Comparison of ENCODE assay signal across 8 cellular contexts in genomic region chr17:48997103-48997826, GRCh38. TPM values are rescaled to one million over a fixed set of nuclear protein-coding genes. Genes with fewer than 3 reads are reported as not detected.
DNase-seq lines count a peak whose midpoint lies in the region; ATAC-seq and TF ChIP-seq lines count a peak whose summit lies in the region.

TSS of gene IGF2BP1 (plus strand) at chr17:48997385. CDS start at chr17:48997746, 361 bp downstream.

- peaks cover 0 to 15% of the 10 kb centered on the region in 2 experiments; a peak in 2 of 4 replicates for H3K79me1 ChIP-seq in IMR-90 (ENCODE audit: low read depth in 1 of 2, low read length in 2 of 2)

- H2BK20ac ChIP-seq in IMR-90 (ENCODE audit: low read depth, low read length): peak within 1 kb of the TSS; percentile 6; the same call in 1 of the 2 replicates

- TSS peak; percentile 61 for BruUV-seq in IMR-90 (replicated peaks; lab: Mats Ljungman, UMichigan)

- WGBS in IMR-90 (ENCODE audit: extremely low coverage in 2 of 2, insufficient read length in 1 of 2), 2 experiments: 0% methylated on average over 15 of the region's 62 CpGs; no CpG with 5 or more reads in 1 of the 2 experiments
- WGBS in thyroid gland, 2 donors: 2 to 3% methylated on average over 35 to 55 of the region's 62 CpGs

- no peaks in the 10 kb centered on the region for H3K36me3 ChIP-seq in CD8-positive, alpha-beta memory T cell (ENCODE audit: insufficient read depth, low read length)
- H3K36me3 ChIP-seq in IMR-90 (ENCODE audit: control insufficient read depth, insufficient read depth, low read length) (no peaks in the 10 kb centered on the region), iPS-15b (ENCODE audit: control insufficient read depth, insufficient read depth, low read length) (peaks cover 4% of the 10 kb centered on the region), tibial artery (no peaks in the 10 kb centered on the region), thyroid gland (no peaks in the 10 kb centered on the region)

- peaks cover 2% of the 10 kb centered on the region; the same call in 1 of the 2 replicates for H4K20me1 ChIP-seq in IMR-90 (ENCODE audit: insufficient read depth, low read length)

- no peak for DNase-seq in CD8-positive, alpha-beta memory T cell
- DNase-seq in IMR-90: peak; percentile 78
- no peak for DNase-seq in activated T-helper 1 cell treated with anti-CD3 and anti-CD28 coated beads, Interleukin-12 subunit alpha, Interleukin-12 subunit beta, Interleukin-2, Interleukin-4 antibody, amounts not matched to agents 30 ng/mL and 10 ng/mL and 1 ng/mL, durations not matched to agents 14 hours and 24 hours and 36 hours (ENCODE audit: low spot score)
- no peak for DNase-seq in tibial artery
- no peak for DNase-seq in NCI-H2029 treated with DMSO at 0.1 percent for 48 hours (lab: John Stamatoyannopoulos, UW)
- DNase-seq in thyroid gland: no peak
- no peak for DNase-seq in DMS153 treated with DMSO at 0.1 percent for 48 hours (lab: John Stamatoyannopoulos, UW; ENCODE audit: unreplicated experiment)

- H3K4me3 ChIP-seq in CD8-positive, alpha-beta memory T cell (ENCODE audit: low read length): peak within 1 kb of the TSS; percentile 25
- H3K4me3 ChIP-seq in IMR-90 (ENCODE audit: insufficient read depth, low read depth, low read length) (peak within 1 kb of the TSS; percentile 93), iPS-15b (ENCODE audit: low read depth, low read length) (peak within 1 kb of the TSS; percentile 98), tibial artery (peak within 1 kb of the TSS; percentile 12 to 17), thyroid gland (replicated peaks in 1 of 3) (no peak within 1 kb of the TSS)

- peak within 1 kb of the TSS; percentile 98 for H3K23ac ChIP-seq in IMR-90 (ENCODE audit: low read depth, low read length)

- peak within 1 kb of the TSS; percentile 99 for H4K91ac ChIP-seq in IMR-90 (ENCODE audit: insufficient read depth, low read depth, low read length)

- dilution Hi-C loops in IMR-90 (cut with HindIII; ENCODE audit: low sequenced_read_pairs, unreplicated experiment): no loop called here

- H4K8ac ChIP-seq in IMR-90 (ENCODE audit: low read depth in 2 of 2, low read length in 2 of 2): peak within 1 kb of the TSS; percentile 89 to 100

- H3K56ac ChIP-seq in IMR-90 (ENCODE audit: extremely low read depth, insufficient read depth, low read length): peak within 1 kb of the TSS; percentile 99

- peak within 1 kb of the TSS; percentile 95 for H2AFZ ChIP-seq in IMR-90 (replicated peaks; ENCODE audit: low read length, poor library complexity)

- peak within 1 kb of the TSS in 3 of 8 donors; percentile 63 to 72 (median 68) for H3K27ac Mint-ChIP-seq in CD8-positive, alpha-beta memory T cell
- peak within 1 kb of the TSS; percentile 61 for H3K27ac Mint-ChIP-seq in activated T-helper 1 cell treated with anti-CD3 and anti-CD28 coated beads, Interleukin-12 subunit alpha, Interleukin-12 subunit beta, Interleukin-2, Interleukin-4 antibody, amounts not matched to agents 30 ng/mL and 10 ng/mL and 1 ng/mL, durations not matched to agents 14 hours and 24 hours and 36 hours

- TF ChIP-seq CTCF in IMR-90 (conservative IDR thresholded peaks at IDR 0.05; ENCODE audit: low read depth, low read length) (no peak), tibial artery (IDR thresholded peaks at IDR 0.05) (no peak), thyroid gland (IDR thresholded peaks at IDR 0.05) (no peak)

- H2BK5ac ChIP-seq in IMR-90 (ENCODE audit: low read depth, low read length, poor library complexity, severe bottlenecking): peak within 1 kb of the TSS; percentile 90

- H3K9ac ChIP-seq in IMR-90 (ENCODE audit: low read depth, low read length) (peak within 1 kb of the TSS; percentile 97), iPS-15b (ENCODE audit: low read depth, low read length) (peak within 1 kb of the TSS; percentile 100)

- H4K5ac ChIP-seq in IMR-90 (ENCODE audit: low read depth, low read length): peak within 1 kb of the TSS; percentile 95

- in situ Hi-C loops in IMR-90 (cut with MboI; ENCODE audit: low sequenced_read_pairs): no loop called here

- H3K27ac ChIP-seq in CD8-positive, alpha-beta memory T cell (ENCODE audit: low read depth, low read length): peak within 1 kb of the TSS; percentile 76
- peak within 1 kb of the TSS; percentile 95 for H3K27ac ChIP-seq in IMR-90 (ENCODE audit: insufficient read depth, low read length)
- H3K27ac ChIP-seq in tibial artery: no peak within 1 kb of the TSS
- no peak within 1 kb of the TSS for H3K27ac ChIP-seq in thyroid gland

- H2AK9ac ChIP-seq in IMR-90 (replicated peaks; ENCODE audit: low read depth, low read length, poor library complexity): peak within 1 kb of the TSS; percentile 98

- H3K4me1 Mint-ChIP-seq in CD8-positive, alpha-beta memory T cell: peaks cover 19 to 34% (median 30%) of the 10 kb centered on the region in 3 donors
- peaks cover 24% of the 10 kb centered on the region for H3K4me1 Mint-ChIP-seq in activated T-helper 1 cell treated with anti-CD3 and anti-CD28 coated beads, Interleukin-12 subunit alpha, Interleukin-12 subunit beta, Interleukin-2, Interleukin-4 antibody, amounts not matched to agents 30 ng/mL and 10 ng/mL and 1 ng/mL, durations not matched to agents 14 hours and 24 hours and 36 hours (ENCODE audit: low read depth)

- peak; percentile 50 for ATAC-seq in IMR-90 (ENCODE audit: low read depth)

- peaks cover 0 to 14% (median 11%) of the 10 kb centered on the region in 5 donors for H3K9me3 Mint-ChIP-seq in CD8-positive, alpha-beta memory T cell
- H3K9me3 Mint-ChIP-seq in activated T-helper 1 cell treated with anti-CD3 and anti-CD28 coated beads, Interleukin-12 subunit alpha, Interleukin-12 subunit beta, Interleukin-2, Interleukin-4 antibody, amounts not matched to agents 30 ng/mL and 10 ng/mL and 1 ng/mL, durations not matched to agents 14 hours and 24 hours and 36 hours: no peaks in the 10 kb centered on the region

- H3K27me3 Mint-ChIP-seq in CD8-positive, alpha-beta memory T cell: peaks cover 75 to 92% of the 10 kb centered on the region in 2 donors
- peaks cover 82% of the 10 kb centered on the region for H3K27me3 Mint-ChIP-seq in activated T-helper 1 cell treated with anti-CD3 and anti-CD28 coated beads, Interleukin-12 subunit alpha, Interleukin-12 subunit beta, Interleukin-2, Interleukin-4 antibody, amounts not matched to agents 30 ng/mL and 10 ng/mL and 1 ng/mL, durations not matched to agents 14 hours and 24 hours and 36 hours (ENCODE audit: insufficient read depth)

- peak within 1 kb of the TSS; percentile 98 for H3K14ac ChIP-seq in IMR-90 (replicated peaks; ENCODE audit: low read depth, low read length)

- no peak for TF ChIP-seq POLR2A in IMR-90 (IDR thresholded peaks at IDR 0.05; ENCODE audit: low read depth, low read length)
- TF ChIP-seq POLR2A in thyroid gland (IDR thresholded peaks at IDR 0.05): no peak

- POLR2A ChIA-PET in CD8-positive, alpha-beta memory T cell (lab: Charles Lee): interaction anchor here (0.8 kb wide), 1 partner anchor 52 kb away, joined by 4 read pairs; the partner anchor contains the start of gene SNF8
- POLR2A ChIA-PET in IMR-90 (lab: Charles Lee; ENCODE audit: unreplicated experiment): interaction anchor here (0.5 to 0.7 kb wide), 3 partner anchors 29 to 44 kb away, joined by 7 to 27 read pairs (median 18); partner anchors contain the start of gene GIP

- peaks cover 68% of the 10 kb centered on the region for H3K27me3 ChIP-seq in CD8-positive, alpha-beta memory T cell (ENCODE audit: insufficient read depth, low read length, poor library complexity, severe bottlenecking)
- H3K27me3 ChIP-seq in IMR-90 (ENCODE audit: control insufficient read depth, insufficient read depth, low read length) (peaks cover 20% of the 10 kb centered on the region), iPS-15b (ENCODE audit: control insufficient read depth, insufficient read depth, low read length) (no peaks in the 10 kb centered on the region), tibial artery (peaks cover 9 to 99% of the 10 kb centered on the region in 2 donors), thyroid gland (peaks cover 74% of the 10 kb centered on the region)

- H3K4me1 ChIP-seq in CD8-positive, alpha-beta memory T cell (ENCODE audit: insufficient read depth, low read length): peaks cover 32% of the 10 kb centered on the region
- H3K4me1 ChIP-seq in IMR-90 (ENCODE audit: control insufficient read depth, insufficient read depth, low read length): no peaks in the 10 kb centered on the region
- peaks cover 20% of the 10 kb centered on the region for H3K4me1 ChIP-seq in iPS-15b (ENCODE audit: control insufficient read depth, insufficient read depth, low read length)
- H3K4me1 ChIP-seq in tibial artery: peaks cover 0 to 34% (median 20%) of the 10 kb centered on the region in 4 donors
- peaks cover 9 to 28% of the 10 kb centered on the region in 2 donors for H3K4me1 ChIP-seq in thyroid gland

- H3K4me3 Mint-ChIP-seq in CD8-positive, alpha-beta memory T cell: peak within 1 kb of the TSS in 6 of 7 donors; percentile 57 to 85 (median 69)
- peak within 1 kb of the TSS; percentile 67 for H3K4me3 Mint-ChIP-seq in activated T-helper 1 cell treated with anti-CD3 and anti-CD28 coated beads, Interleukin-12 subunit alpha, Interleukin-12 subunit beta, Interleukin-2, Interleukin-4 antibody, amounts not matched to agents 30 ng/mL and 10 ng/mL and 1 ng/mL, durations not matched to agents 14 hours and 24 hours and 36 hours

- no peaks in the 10 kb centered on the region for H3K9me1 ChIP-seq in IMR-90 (ENCODE audit: insufficient read depth, low read length)

- no peaks in the 10 kb centered on the region for H3K36me3 Mint-ChIP-seq in CD8-positive, alpha-beta memory T cell
- H3K36me3 Mint-ChIP-seq in activated T-helper 1 cell treated with anti-CD3 and anti-CD28 coated beads, Interleukin-12 subunit alpha, Interleukin-12 subunit beta, Interleukin-2, Interleukin-4 antibody, amounts not matched to agents 30 ng/mL and 10 ng/mL and 1 ng/mL, durations not matched to agents 14 hours and 24 hours and 36 hours (ENCODE audit: low read depth): peaks cover 3% of the 10 kb centered on the region

- H2BK15ac ChIP-seq in IMR-90 (ENCODE audit: low read depth, low read length): peak within 1 kb of the TSS; percentile 98; the same call in 1 of the 3 replicates

- H3K4me2 ChIP-seq in IMR-90 (ENCODE audit: low read depth, low read length): peak within 1 kb of the TSS; percentile 84

- H3K9me3 ChIP-seq in CD8-positive, alpha-beta memory T cell (ENCODE audit: low read length): no peaks in the 10 kb centered on the region
- H3K9me3 ChIP-seq in IMR-90 (ENCODE audit: control insufficient read depth, insufficient read depth, low read length): no peaks in the 10 kb centered on the region
- no peaks in the 10 kb centered on the region for H3K9me3 ChIP-seq in iPS-15b (ENCODE audit: control insufficient read depth, insufficient read depth, low read length)
- H3K9me3 ChIP-seq in tibial artery: no peaks in the 10 kb centered on the region
- no peaks in the 10 kb centered on the region for H3K9me3 ChIP-seq in thyroid gland

- H3K18ac ChIP-seq in IMR-90 (ENCODE audit: low read depth, low read length): peak within 1 kb of the TSS; percentile 91

- CTCF ChIA-PET in CD8-positive, alpha-beta memory T cell (lab: Charles Lee): no interaction called here
- CTCF ChIA-PET in IMR-90 (lab: Yijun Ruan, JAX): interaction anchor here (0.8 to 0.9 kb wide), 2 partner anchors 9 to 43 kb away, joined by 3 read pairs; no protein-coding TSS in a partner anchor

- H2BK120ac ChIP-seq in IMR-90 (ENCODE audit: low read depth, low read length): peak within 1 kb of the TSS; percentile 88

- H3K4ac ChIP-seq in IMR-90 (ENCODE audit: low read depth, low read length): peak within 1 kb of the TSS; percentile 99

- H2AK5ac ChIP-seq in IMR-90 (ENCODE audit: low read depth, low read length): peak within 1 kb of the TSS; percentile 59

- intact Hi-C loops in IMR-90 (cut with micrococcal nuclease): loop anchor here (1.0 to 2.0 kb wide), 2 partner anchors 24 to 53 kb away; partner anchors contain the start of gene SNF8
- intact Hi-C loops in activated T-helper 1 cell treated with anti-CD3 and anti-CD28 coated beads, Interleukin-12 subunit alpha, Interleukin-12 subunit beta, Interleukin-2, Interleukin-4 antibody, amounts not matched to agents 30 ng/mL and 10 ng/mL and 1 ng/mL, durations not matched to agents 14 hours and 24 hours and 36 hours (cut with micrococcal nuclease): loop anchor here (2.0 to 10.0 kb wide), 5 partner anchors 244 to 968 kb away; partner anchors contain the start of genes DLX4, HOXB7 and NGFR
- intact Hi-C loops in tibial artery (cut with DNase I; ENCODE audit: low total_unique reads): no loop called here
- intact Hi-C loops in thyroid gland (cut with DNase I): loop anchor here (10.0 kb wide), 2 partner anchors 262 to 402 kb away; partner anchors contain the start of genes HOXB3 and HOXB5

- no peak for TF ChIP-seq RAD21 in IMR-90 (IDR thresholded peaks at IDR 0.05; ENCODE audit: low read length)

RNA-seq across cellular contexts. Expression of gene IGF2BP1, which starts in this region (rescaled TPM):
- total RNA-seq in CD8-positive, alpha-beta memory T cell: under 1 TPM; 0.24 to 0.28 TPM
- not detected for polyA plus RNA-seq in CD8-positive, alpha-beta memory T cell
- total RNA-seq in IMR-90 (2012; rRNA removed) (10.2 and 11.9 TPM in 2 replicates), thyroid gland (under 1 TPM in 2 of 4 donors, not detected in 2; 0.33 to 0.94 TPM)
- polyA plus RNA-seq in IMR-90 (2012; rRNA removed): 12.2 and 13.1 TPM in 2 replicates
- polyA plus RNA-seq in IMR-90 (2012; cell fraction: cytosol; rRNA removed): 9.1 and 9.2 TPM in 2 replicates
- 23.6 and 36.0 TPM in 2 replicates for polyA plus RNA-seq in IMR-90 (2012; cell fraction: nucleus; rRNA removed; ENCODE audit: low replicate concordance)
- total RNA-seq in activated T-helper 1 cell treated with anti-CD3 and anti-CD28 coated beads, Interleukin-12 subunit alpha, Interleukin-12 subunit beta, Interleukin-2, Interleukin-4 antibody, amounts not matched to agents 30 ng/mL and 10 ng/mL and 1 ng/mL, durations not matched to agents 14 hours and 24 hours and 36 hours: not detected in 2 replicates

Comparison
In these comparisons a context has a peak if more than half of its experiments do, and no peak if none do; other contexts are left out.
1. RNA of gene IGF2BP1 (polyA plus RNA-seq): 9.1 to 36.0 TPM in IMR-90; not detected in CD8-positive, alpha-beta memory T cell (single experiment); every median in the first group is over 10 times any median in the second.
2. H3K27ac ChIP-seq: peak in CD8-positive, alpha-beta memory T cell (single experiment) and IMR-90 (single experiment); none in tibial artery (0 of 2) and thyroid gland (0 of 3).
3. H3K4me3 ChIP-seq: peak in CD8-positive, alpha-beta memory T cell (single experiment), IMR-90 (single experiment), iPS-15b (single experiment) and tibial artery (2 of 2); none in thyroid gland (0 of 3).